In genomic region chr4:23422878-23423277, GRCh38 we compare ENCODE assay signal across 19 cellular contexts.
"Had no signal": no experiment of that assay in that cellular context is flagged by ENCODE, and none has a peak within 500 bp of the region (broad histone marks: within the 10 kb centered on the region; RNA-seq: fewer than 3 reads in every experiment).

No MANE protein-coding gene starts in this region.

- H3K4me1 ChIP-seq: esophagus muscularis mucosa, left lung, pancreas, upper lobe of right lung had no signal

- H3K9me3 ChIP-seq: esophagus muscularis mucosa, pancreas, thoracic aorta, upper lobe of right lung had no signal

- DNase-seq: activated CD4-positive, alpha-beta T cell treated with anti-CD3 and anti-CD28 coated beads, Interleukin-2, amount 50 U/mL, for 48 hours; activated naive CD8-positive, alpha-beta T cell treated with anti-CD3 and anti-CD28 coated beads for 36 hours; activated T-cell treated with anti-CD3 and anti-CD28 coated beads for 4 hours; amygdala; brain microvascular endothelial cell; cortex of kidney; effector CD4-positive, alpha-beta T cell; kidney; naive B cell; pancreas; stimulated activated CD4-positive, alpha-beta T cell treated with anti-CD3 and anti-CD28 coated beads, Interleukin-4, amount 100 ng/mL, for 1 hour; T-helper 17 cell; upper lobe of right lung; WERI-Rb-1 had no signal

- H3K36me3 ChIP-seq: brain microvascular endothelial cell, esophagus muscularis mucosa, left lung, pancreas, thoracic aorta, upper lobe of right lung, WERI-Rb-1 had no signal

- H3K27ac ChIP-seq: brain microvascular endothelial cell, esophagus muscularis mucosa, left lung, pancreas, thoracic aorta, upper lobe of right lung, WERI-Rb-1 had no signal

- H3K27me3 ChIP-seq: brain microvascular endothelial cell, esophagus muscularis mucosa, left lung, upper lobe of right lung had no signal

- H3K4me3 ChIP-seq: esophagus muscularis mucosa, left lung, pancreas, smooth muscle cell, thoracic aorta, upper lobe of right lung had no signal

- ATAC-seq: left lung, pancreas, sciatic nerve, T-helper 17 cell, upper lobe of right lung had no signal
